In genomic region chr19:41352279-41352608, GRCh38 we compare ENCODE assay signal across 8 cellular contexts. TPM values are rescaled to one million over a fixed set of nuclear protein-coding genes. Genes with fewer than 3 reads are reported as not detected.
DNase-seq lines count a peak whose midpoint lies in the region; ATAC-seq and TF ChIP-seq lines count a peak whose summit lies in the region.

No MANE protein-coding gene starts in this region.

- peak overlapping the region; percentile 95 for H3K4me2 ChIP-seq in HCT116 (ENCODE audit: low read length)

- H3K9me3 ChIP-seq in HCT116 (ENCODE audit: control insufficient read depth in 1 of 2, insufficient read depth in 1 of 2, low read depth in 1 of 2, low read length in 2 of 2), result no peaks in the 10 kb centered on the region
- H3K9me3 ChIP-seq in spleen, result no peaks in the 10 kb centered on the region

- peak overlapping the region; percentile 98 for H3K27ac Mint-ChIP-seq in activated CD8-positive, alpha-beta T cell treated with anti-CD3 and anti-CD28 coated beads, Interleukin-2, amount 10 ng/mL, durations not matched to agents 7 days and 5 days

- DNase-seq in HCT116 (ENCODE audit: low read depth, low spot score) (no peak), spleen (no peak), KBM-7 (no peak), GM10266 (ENCODE audit: extremely low spot score) (no peak), kidney glomerular epithelial cell (lab: John Stamatoyannopoulos, UW) (no peak), left colon (no peak)
- no peak for DNase-seq in activated CD8-positive, alpha-beta T cell treated with anti-CD3 and anti-CD28 coated beads, Interleukin-2, amount 10 ng/mL, durations not matched to agents 7 days and 5 days

- no TSS peak for BruUV-seq in HCT116 (replicated peaks; lab: Mats Ljungman, UMichigan)

- no peaks in the 10 kb centered on the region for H3K27me3 Mint-ChIP-seq in activated CD8-positive, alpha-beta T cell treated with anti-CD3 and anti-CD28 coated beads, Interleukin-2, amount 10 ng/mL, durations not matched to agents 7 days and 5 days (ENCODE audit: low read depth)

- H3K9me3 Mint-ChIP-seq in activated CD8-positive, alpha-beta T cell treated with anti-CD3 and anti-CD28 coated beads, Interleukin-2, amount 10 ng/mL, durations not matched to agents 7 days and 5 days (ENCODE audit: insufficient read depth), result no peaks in the 10 kb centered on the region

- no peak for TF ChIP-seq RAD21 in HCT116 (IDR thresholded peaks at IDR 0.05; ENCODE audit: low read depth)

- H3K36me3 ChIP-seq in HCT116 (ENCODE audit: control insufficient read depth in 1 of 2, insufficient read depth in 2 of 2, low read length in 2 of 2) (peaks cover 0 to 6% of the 10 kb centered on the region in 2 experiments; a peak in 1 of 4 replicates), spleen (peaks cover 0 to 20% (median 11%) of the 10 kb centered on the region in 6 donors)

- H3K9ac ChIP-seq in HCT116 (ENCODE audit: low read length), result peak overlapping the region; percentile 83

- no peaks in the 10 kb centered on the region for H3K9me2 ChIP-seq in HCT116 (ENCODE audit: insufficient read depth)

- peak overlapping the region; percentile 79 to 87 for H3K4me3 ChIP-seq in HCT116 (replicated peaks in 1 of 2; ENCODE audit: low read depth in 1 of 2, low read length in 2 of 2)
- H3K4me3 ChIP-seq in iPS-11a (ENCODE audit: low read depth, low read length), result peak overlapping the region; percentile 65
- H3K4me3 ChIP-seq in spleen, result peak overlapping the region; percentile 76 to 100 (median 98)

- peak; percentile 1; the same call in 1 of the 2 replicates for ATAC-seq in HCT116
- ATAC-seq in activated CD8-positive, alpha-beta T cell treated with anti-CD3 and anti-CD28 coated beads, Interleukin-2, amount 10 ng/mL, durations not matched to agents 7 days and 5 days, result no peak
- no peak for ATAC-seq in left colon

- peaks cover 61% of the 10 kb centered on the region for H3K36me3 Mint-ChIP-seq in activated CD8-positive, alpha-beta T cell treated with anti-CD3 and anti-CD28 coated beads, Interleukin-2, amount 10 ng/mL, durations not matched to agents 7 days and 5 days (ENCODE audit: low read depth)

- intact Hi-C loops in HCT116 (cut with micrococcal nuclease), result no loop called here
- intact Hi-C loops in spleen (cut with DNase I; ENCODE audit: low total_unique reads), result no loop called here
- intact Hi-C loops in left colon (cut with DNase I, micrococcal nuclease), result no loop called here

- no peak; a peak in 1 of 6 replicates for TF ChIP-seq CTCF in HCT116 (IDR thresholded peaks at IDR 0.05 in 2 of 3, conservative IDR thresholded peaks at IDR 0.05 in 1 of 3; ENCODE audit: borderline replicate concordance in 1 of 3, insufficient read depth in 1 of 3, low read depth in 2 of 3, low read length in 2 of 3)
- TF ChIP-seq CTCF in spleen (IDR thresholded peaks at IDR 0.05 in 8 of 11, conservative IDR thresholded peaks at IDR 0.05 in 3 of 11), result no peak
- no peak for TF ChIP-seq CTCF in GM10266 (IDR thresholded peaks at IDR 0.05; ENCODE audit: control insufficient read depth, insufficient read depth, low read depth, missing control alignments)

- no peak overlapping the region for H2AFZ ChIP-seq in HCT116 (ENCODE audit: low read depth, low read length, poor library complexity, severe bottlenecking)

- H3K27me3 ChIP-seq in HCT116 (ENCODE audit: insufficient read depth, low read length) (no peaks in the 10 kb centered on the region), spleen (replicated peaks in 1 of 7) (no peaks in the 10 kb centered on the region)

- peak overlapping the region; percentile 90 for H3K4me3 Mint-ChIP-seq in activated CD8-positive, alpha-beta T cell treated with anti-CD3 and anti-CD28 coated beads, Interleukin-2, amount 10 ng/mL, durations not matched to agents 7 days and 5 days

- H3K27ac ChIP-seq in HCT116 (ENCODE audit: low read depth, low read length) (peak overlapping the region; percentile 89; the same call in 1 of the 2 replicates), spleen (peak overlapping the region; percentile 90 to 98 (median 95))

- H4K20me1 ChIP-seq in HCT116 (ENCODE audit: insufficient read depth), result no peaks in the 10 kb centered on the region

- POLR2A ChIA-PET in HCT116 (lab: Charles Lee), result interaction anchor here (2.1 kb wide), 1 partner anchor 11 kb away, joined by 13 read pairs; the partner anchor contains the start of gene B9D2
- POLR2A ChIA-PET in activated CD8-positive, alpha-beta T cell treated with anti-CD3 and anti-CD28 coated beads, Interleukin-2, amount 10 ng/mL, durations not matched to agents 7 days and 5 days (lab: Charles Lee), result interaction anchor here (0.6 to 3.1 kb wide), 9 partner anchors 11 to 149 kb away, joined by 3 to 27 read pairs (median 6); partner anchors contain the start of gene B9D2

- peaks cover 42% of the 10 kb centered on the region for H3K79me2 ChIP-seq in HCT116 (ENCODE audit: insufficient read depth, low read length)

- peaks cover 58% of the 10 kb centered on the region for H3K4me1 Mint-ChIP-seq in activated CD8-positive, alpha-beta T cell treated with anti-CD3 and anti-CD28 coated beads, Interleukin-2, amount 10 ng/mL, durations not matched to agents 7 days and 5 days (ENCODE audit: low read depth)

- 0 to 3% (median 1%) methylated on average over 11 to 12 of the region's 12 CpGs for WGBS in spleen, 5 donors

- in situ Hi-C loops in KBM-7 (cut with MboI; ENCODE audit: low pct_unique_long_range_greater_than_20kb, low sequenced_read_pairs), result no loop called here

- RAD21 ChIA-PET in HCT116 (lab: Charles Lee; ENCODE audit: low non-redundant PET in 1 of 2, low total read pairs in 2 of 2, uncharacterized antibody in 2 of 2, unreplicated experiment in 2 of 2), result interaction anchor here in 1 of 2 experiments (1.2 kb wide), 1 partner anchor 12 kb away, joined by 4 read pairs; the partner anchor contains the start of gene B9D2

- CTCF ChIA-PET in HCT116 (lab: Charles Lee), result interaction anchor here (1.0 to 5.6 kb wide), 4 partner anchors 13 to 224 kb away, joined by 3 to 54 read pairs (median 3); partner anchors contain the start of genes B9D2, CEACAM21 and HNRNPUL1
- CTCF ChIA-PET in activated CD8-positive, alpha-beta T cell treated with anti-CD3 and anti-CD28 coated beads, Interleukin-2, amount 10 ng/mL, durations not matched to agents 7 days and 5 days (lab: Charles Lee), result interaction anchor here (0.6 to 3.2 kb wide), 13 partner anchors 9 to 89 kb away, joined by 3 to 31 read pairs (median 6); partner anchors contain the start of genes B9D2, CCDC97, DMAC2 and HNRNPUL1

- TF ChIP-seq POLR2A in HCT116 (IDR thresholded peaks at IDR 0.05; ENCODE audit: borderline replicate concordance, extremely low read depth, insufficient read depth, insufficient read length), result no peak
- TF ChIP-seq POLR2A in spleen (IDR thresholded peaks at IDR 0.05), result no peak

- H3K4me1 ChIP-seq in HCT116 (ENCODE audit: control insufficient read depth in 1 of 2, insufficient read depth in 2 of 2, low read length in 2 of 2) (peaks cover 11 to 29% of the 10 kb centered on the region in 2 experiments; a peak in 3 of 4 replicates), spleen (peaks cover 37 to 88% (median 71%) of the 10 kb centered on the region in 6 donors)

TF ChIP-seq in HCT116, 20 proteins besides CTCF, POLR2A, EP300 and RAD21 (continues in another document):
- no peak for TF ChIP-seq EGR1 (IDR thresholded peaks at IDR 0.05; ENCODE audit: low read depth)

RNA-seq across cellular contexts. Expression of gene TGFB1, which starts 1.5 kb away (rescaled TPM):
- total RNA-seq in HCT116 (2021; ENCODE audit: unreplicated experiment) (54.6 TPM), spleen (100 to 1,000 TPM in 6 of 7 donors, 10 to 100 TPM in 1; 79.3 to 147 (median 130) TPM), left colon (10 to 100 TPM in 1 of 2 donors, 1 to 10 TPM in 1; 7.4 to 14.7 TPM)
- polyA plus RNA-seq in HCT116 (2012), result 45.7 and 49.9 TPM in 2 replicates
- 100 to 1,000 TPM; 210 to 231 TPM for total RNA-seq in activated CD8-positive, alpha-beta T cell treated with anti-CD3 and anti-CD28 coated beads, Interleukin-2, amount 10 ng/mL, durations not matched to agents 7 days and 5 days
- 10 to 100 TPM; 23.0 to 56.0 (median 25.2) TPM for polyA plus RNA-seq in spleen

RNA-seq across cellular contexts. Expression of gene B9D2, which starts 11.7 kb away (rescaled TPM):
- total RNA-seq in HCT116 (2021; ENCODE audit: unreplicated experiment), result 7.3 TPM
- polyA plus RNA-seq in HCT116 (2012), result 9.7 and 11.1 TPM in 2 replicates
- 10 to 100 TPM; 10.6 to 12.8 TPM for total RNA-seq in activated CD8-positive, alpha-beta T cell treated with anti-CD3 and anti-CD28 coated beads, Interleukin-2, amount 10 ng/mL, durations not matched to agents 7 days and 5 days
- total RNA-seq in spleen, result 10 to 100 TPM in 1 of 7 donors, 1 to 10 TPM in 6; 7.5 to 10.2 (median 8.4) TPM
- polyA plus RNA-seq in spleen, result 10 to 100 TPM in 2 of 3 donors, 1 to 10 TPM in 1; 8.6 to 11.9 (median 10.5) TPM
- 1 to 10 TPM; 6.2 to 8.6 TPM for total RNA-seq in left colon

RNA-seq across cellular contexts. Expression of gene TMEM91, which starts 24.1 kb away (rescaled TPM):
- 4.4 TPM for total RNA-seq in HCT116 (2021; ENCODE audit: unreplicated experiment)
- polyA plus RNA-seq in HCT116 (2012), result 6.8 and 6.9 TPM in 2 replicates
- 1 to 10 TPM; 5.3 to 6.4 TPM for total RNA-seq in activated CD8-positive, alpha-beta T cell treated with anti-CD3 and anti-CD28 coated beads, Interleukin-2, amount 10 ng/mL, durations not matched to agents 7 days and 5 days
- 10 to 100 TPM; 19.3 to 62.0 (median 23.5) TPM for total RNA-seq in spleen
- 10 to 100 TPM; 13.4 to 37.1 (median 34.4) TPM for polyA plus RNA-seq in spleen
- 1 to 10 TPM; 2.8 to 4.9 TPM for total RNA-seq in left colon

RNA-seq across cellular contexts. Expression of gene CCDC97, which starts 42.3 kb away (rescaled TPM):
- total RNA-seq in HCT116 (2021; ENCODE audit: unreplicated experiment) (23.0 TPM), spleen (10 to 100 TPM; 20.5 to 38.2 (median 29.7) TPM), left colon (10 to 100 TPM; 24.1 to 26.3 TPM)
- 19.4 and 21.3 TPM in 2 replicates for polyA plus RNA-seq in HCT116 (2012)
- total RNA-seq in activated CD8-positive, alpha-beta T cell treated with anti-CD3 and anti-CD28 coated beads, Interleukin-2, amount 10 ng/mL, durations not matched to agents 7 days and 5 days, result 10 to 100 TPM; 33.5 to 36.1 TPM
- polyA plus RNA-seq in spleen, result 10 to 100 TPM; 12.7 to 18.9 (median 14.5) TPM

RNA-seq across cellular contexts. Expression of gene EXOSC5, which starts 44.9 kb away (rescaled TPM):
- total RNA-seq in HCT116 (2021; ENCODE audit: unreplicated experiment) (57.5 TPM), spleen (10 to 100 TPM; 10.1 to 21.0 (median 14.0) TPM), left colon (10 to 100 TPM; 11.8 to 12.7 TPM)
- 77.4 and 78.2 TPM in 2 replicates for polyA plus RNA-seq in HCT116 (2012)
- total RNA-seq in activated CD8-positive, alpha-beta T cell treated with anti-CD3 and anti-CD28 coated beads, Interleukin-2, amount 10 ng/mL, durations not matched to agents 7 days and 5 days, result 10 to 100 TPM; 25.3 to 26.6 TPM
- 10 to 100 TPM; 32.1 to 53.8 (median 42.3) TPM for polyA plus RNA-seq in spleen
